1 cellular context compared by ENCODE assay signal in the genomic region with DNA sequence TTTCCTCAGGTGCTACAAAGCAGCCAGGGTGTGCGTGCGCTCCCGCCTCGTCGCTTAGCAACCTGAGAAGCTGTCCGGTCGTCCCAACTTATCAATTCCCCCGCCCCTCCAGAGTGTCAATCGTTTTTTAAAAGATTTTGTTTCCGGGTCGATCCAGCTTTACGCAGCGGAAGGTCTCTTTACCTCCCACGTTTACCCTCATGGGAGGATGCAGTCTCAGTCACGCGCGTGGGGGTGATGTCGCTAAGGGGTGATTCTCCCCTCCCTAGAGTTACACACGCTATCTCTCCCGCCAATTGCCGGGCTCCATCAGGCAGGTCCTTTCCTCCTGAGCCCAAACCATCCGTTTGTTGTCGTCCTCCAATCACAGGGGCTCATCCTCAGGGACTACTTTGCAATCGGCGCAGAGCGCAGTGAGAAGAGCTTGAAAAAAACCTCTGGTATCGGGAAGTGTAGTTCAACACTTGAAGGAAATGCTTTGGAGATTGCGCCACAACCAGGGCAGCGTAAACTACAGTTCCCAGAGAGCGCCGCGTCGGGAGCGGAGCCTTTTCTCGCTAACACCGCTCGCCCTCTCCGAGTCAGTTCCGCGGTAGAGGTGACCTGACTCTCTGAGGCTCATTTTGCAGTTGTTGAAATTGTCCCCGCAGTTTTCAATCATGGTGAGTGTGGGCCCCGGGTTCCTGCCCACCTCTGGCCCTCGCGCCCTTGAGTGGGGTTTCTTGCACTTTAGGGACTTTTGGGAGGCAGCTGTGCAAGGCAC.
TF ChIP-seq lines count a peak whose summit lies in the region.

Gene MDH1 (plus strand): TSS at position 579 of the 763 bp plus-strand sequence. CDS start 81 bp downstream, at position 660.
A gene with protein sequence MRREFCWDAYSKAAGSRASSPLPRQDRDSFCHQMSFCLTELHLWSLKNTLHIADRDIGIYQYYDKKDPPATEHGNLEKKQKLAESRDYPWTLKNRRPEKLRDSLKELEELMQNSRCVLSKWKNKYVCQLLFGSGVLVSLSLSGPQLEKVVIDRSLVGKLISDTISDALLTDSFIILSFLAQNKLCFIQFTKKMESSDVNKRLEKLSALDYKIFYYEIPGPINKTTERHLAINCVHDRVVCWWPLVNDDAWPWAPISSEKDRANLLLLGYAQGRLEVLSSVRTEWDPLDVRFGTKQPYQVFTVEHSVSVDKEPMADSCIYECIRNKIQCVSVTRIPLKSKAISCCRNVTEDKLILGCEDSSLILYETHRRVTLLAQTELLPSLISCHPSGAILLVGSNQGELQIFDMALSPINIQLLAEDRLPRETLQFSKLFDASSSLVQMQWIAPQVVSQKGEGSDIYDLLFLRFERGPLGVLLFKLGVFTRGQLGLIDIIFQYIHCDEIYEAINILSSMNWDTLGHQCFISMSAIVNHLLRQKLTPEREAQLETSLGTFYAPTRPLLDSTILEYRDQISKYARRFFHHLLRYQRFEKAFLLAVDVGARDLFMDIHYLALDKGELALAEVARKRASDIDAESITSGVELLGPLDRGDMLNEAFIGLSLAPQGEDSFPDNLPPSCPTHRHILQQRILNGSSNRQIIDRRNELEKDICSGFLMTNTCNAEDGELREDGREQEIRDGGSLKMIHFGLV (minus strand): TSS at position 93 of the 763 bp plus-strand sequence. CDS start 206 bp downstream, outside the sequence.

TF ChIP-seq in K562, 482 proteins besides CTCF, POLR2A, EP300 and RAD21 (continued from another document):
- TF ChIP-seq, protein P1, sequence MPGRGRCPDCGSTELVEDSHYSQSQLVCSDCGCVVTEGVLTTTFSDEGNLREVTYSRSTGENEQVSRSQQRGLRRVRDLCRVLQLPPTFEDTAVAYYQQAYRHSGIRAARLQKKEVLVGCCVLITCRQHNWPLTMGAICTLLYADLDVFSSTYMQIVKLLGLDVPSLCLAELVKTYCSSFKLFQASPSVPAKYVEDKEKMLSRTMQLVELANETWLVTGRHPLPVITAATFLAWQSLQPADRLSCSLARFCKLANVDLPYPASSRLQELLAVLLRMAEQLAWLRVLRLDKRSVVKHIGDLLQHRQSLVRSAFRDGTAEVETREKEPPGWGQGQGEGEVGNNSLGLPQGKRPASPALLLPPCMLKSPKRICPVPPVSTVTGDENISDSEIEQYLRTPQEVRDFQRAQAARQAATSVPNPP (IDR thresholded peaks at IDR 0.05; ENCODE audit: borderline replicate concordance, insufficient read depth, insufficient read length): no peak
- TF ChIP-seq HNRNPK (IDR thresholded peaks at IDR 0.05; ENCODE audit: low read depth, low read length, poor library complexity, severe bottlenecking) (no peak), MAZ (CRISPR knock-in tag; conservative IDR thresholded peaks at IDR 0.05 in 1 of 2, IDR thresholded peaks at IDR 0.05 in 1 of 2) (no peak; a peak in 1 of 4 replicates), ARID1B (IDR thresholded peaks at IDR 0.05) (no peak), PURB (CRISPR knock-in tag; IDR thresholded peaks at IDR 0.05; ENCODE audit: low read depth) (no peak), MCM7 (IDR thresholded peaks at IDR 0.05) (no peak), PRPF4 (IDR thresholded peaks at IDR 0.05; ENCODE audit: insufficient read depth, low read depth, low read length, poor library complexity, severe bottlenecking) (no peak), MIER1 (IDR thresholded peaks at IDR 0.05; ENCODE audit: low read depth) (no peak), ATF7 (IDR thresholded peaks at IDR 0.05) (peak; percentile 75), ZNF699 (CRISPR knock-in tag; IDR thresholded peaks at IDR 0.05; ENCODE audit: insufficient replicate concordance) (no peak), TEAD4 (IDR thresholded peaks at IDR 0.05; ENCODE audit: low read length) (no peak), TEAD4 (CRISPR knock-in tag; IDR thresholded peaks at IDR 0.05; ENCODE audit: borderline replicate concordance) (0 out of 2 replicates have a peak, but pooled peaks have one; percentile 22), ZNF212 (CRISPR knock-in tag; IDR thresholded peaks at IDR 0.05) (no peak), FOXK2 (conservative IDR thresholded peaks at IDR 0.05 in 1 of 2, IDR thresholded peaks at IDR 0.05 in 1 of 2; ENCODE audit: low read depth in 2 of 2) (peak; percentile 56 to 75; a peak in 3 of 4 replicates), PYGO2 (tag; IDR thresholded peaks at IDR 0.05) (peak; percentile 87)
- TF ChIP-seq, protein P2, sequence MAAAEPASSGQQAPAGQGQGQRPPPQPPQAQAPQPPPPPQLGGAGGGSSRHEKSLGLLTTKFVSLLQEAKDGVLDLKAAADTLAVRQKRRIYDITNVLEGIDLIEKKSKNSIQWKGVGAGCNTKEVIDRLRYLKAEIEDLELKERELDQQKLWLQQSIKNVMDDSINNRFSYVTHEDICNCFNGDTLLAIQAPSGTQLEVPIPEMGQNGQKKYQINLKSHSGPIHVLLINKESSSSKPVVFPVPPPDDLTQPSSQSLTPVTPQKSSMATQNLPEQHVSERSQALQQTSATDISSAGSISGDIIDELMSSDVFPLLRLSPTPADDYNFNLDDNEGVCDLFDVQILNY (CRISPR knock-in tag; IDR thresholded peaks at IDR 0.05): no peak
- TF ChIP-seq, protein P3, sequence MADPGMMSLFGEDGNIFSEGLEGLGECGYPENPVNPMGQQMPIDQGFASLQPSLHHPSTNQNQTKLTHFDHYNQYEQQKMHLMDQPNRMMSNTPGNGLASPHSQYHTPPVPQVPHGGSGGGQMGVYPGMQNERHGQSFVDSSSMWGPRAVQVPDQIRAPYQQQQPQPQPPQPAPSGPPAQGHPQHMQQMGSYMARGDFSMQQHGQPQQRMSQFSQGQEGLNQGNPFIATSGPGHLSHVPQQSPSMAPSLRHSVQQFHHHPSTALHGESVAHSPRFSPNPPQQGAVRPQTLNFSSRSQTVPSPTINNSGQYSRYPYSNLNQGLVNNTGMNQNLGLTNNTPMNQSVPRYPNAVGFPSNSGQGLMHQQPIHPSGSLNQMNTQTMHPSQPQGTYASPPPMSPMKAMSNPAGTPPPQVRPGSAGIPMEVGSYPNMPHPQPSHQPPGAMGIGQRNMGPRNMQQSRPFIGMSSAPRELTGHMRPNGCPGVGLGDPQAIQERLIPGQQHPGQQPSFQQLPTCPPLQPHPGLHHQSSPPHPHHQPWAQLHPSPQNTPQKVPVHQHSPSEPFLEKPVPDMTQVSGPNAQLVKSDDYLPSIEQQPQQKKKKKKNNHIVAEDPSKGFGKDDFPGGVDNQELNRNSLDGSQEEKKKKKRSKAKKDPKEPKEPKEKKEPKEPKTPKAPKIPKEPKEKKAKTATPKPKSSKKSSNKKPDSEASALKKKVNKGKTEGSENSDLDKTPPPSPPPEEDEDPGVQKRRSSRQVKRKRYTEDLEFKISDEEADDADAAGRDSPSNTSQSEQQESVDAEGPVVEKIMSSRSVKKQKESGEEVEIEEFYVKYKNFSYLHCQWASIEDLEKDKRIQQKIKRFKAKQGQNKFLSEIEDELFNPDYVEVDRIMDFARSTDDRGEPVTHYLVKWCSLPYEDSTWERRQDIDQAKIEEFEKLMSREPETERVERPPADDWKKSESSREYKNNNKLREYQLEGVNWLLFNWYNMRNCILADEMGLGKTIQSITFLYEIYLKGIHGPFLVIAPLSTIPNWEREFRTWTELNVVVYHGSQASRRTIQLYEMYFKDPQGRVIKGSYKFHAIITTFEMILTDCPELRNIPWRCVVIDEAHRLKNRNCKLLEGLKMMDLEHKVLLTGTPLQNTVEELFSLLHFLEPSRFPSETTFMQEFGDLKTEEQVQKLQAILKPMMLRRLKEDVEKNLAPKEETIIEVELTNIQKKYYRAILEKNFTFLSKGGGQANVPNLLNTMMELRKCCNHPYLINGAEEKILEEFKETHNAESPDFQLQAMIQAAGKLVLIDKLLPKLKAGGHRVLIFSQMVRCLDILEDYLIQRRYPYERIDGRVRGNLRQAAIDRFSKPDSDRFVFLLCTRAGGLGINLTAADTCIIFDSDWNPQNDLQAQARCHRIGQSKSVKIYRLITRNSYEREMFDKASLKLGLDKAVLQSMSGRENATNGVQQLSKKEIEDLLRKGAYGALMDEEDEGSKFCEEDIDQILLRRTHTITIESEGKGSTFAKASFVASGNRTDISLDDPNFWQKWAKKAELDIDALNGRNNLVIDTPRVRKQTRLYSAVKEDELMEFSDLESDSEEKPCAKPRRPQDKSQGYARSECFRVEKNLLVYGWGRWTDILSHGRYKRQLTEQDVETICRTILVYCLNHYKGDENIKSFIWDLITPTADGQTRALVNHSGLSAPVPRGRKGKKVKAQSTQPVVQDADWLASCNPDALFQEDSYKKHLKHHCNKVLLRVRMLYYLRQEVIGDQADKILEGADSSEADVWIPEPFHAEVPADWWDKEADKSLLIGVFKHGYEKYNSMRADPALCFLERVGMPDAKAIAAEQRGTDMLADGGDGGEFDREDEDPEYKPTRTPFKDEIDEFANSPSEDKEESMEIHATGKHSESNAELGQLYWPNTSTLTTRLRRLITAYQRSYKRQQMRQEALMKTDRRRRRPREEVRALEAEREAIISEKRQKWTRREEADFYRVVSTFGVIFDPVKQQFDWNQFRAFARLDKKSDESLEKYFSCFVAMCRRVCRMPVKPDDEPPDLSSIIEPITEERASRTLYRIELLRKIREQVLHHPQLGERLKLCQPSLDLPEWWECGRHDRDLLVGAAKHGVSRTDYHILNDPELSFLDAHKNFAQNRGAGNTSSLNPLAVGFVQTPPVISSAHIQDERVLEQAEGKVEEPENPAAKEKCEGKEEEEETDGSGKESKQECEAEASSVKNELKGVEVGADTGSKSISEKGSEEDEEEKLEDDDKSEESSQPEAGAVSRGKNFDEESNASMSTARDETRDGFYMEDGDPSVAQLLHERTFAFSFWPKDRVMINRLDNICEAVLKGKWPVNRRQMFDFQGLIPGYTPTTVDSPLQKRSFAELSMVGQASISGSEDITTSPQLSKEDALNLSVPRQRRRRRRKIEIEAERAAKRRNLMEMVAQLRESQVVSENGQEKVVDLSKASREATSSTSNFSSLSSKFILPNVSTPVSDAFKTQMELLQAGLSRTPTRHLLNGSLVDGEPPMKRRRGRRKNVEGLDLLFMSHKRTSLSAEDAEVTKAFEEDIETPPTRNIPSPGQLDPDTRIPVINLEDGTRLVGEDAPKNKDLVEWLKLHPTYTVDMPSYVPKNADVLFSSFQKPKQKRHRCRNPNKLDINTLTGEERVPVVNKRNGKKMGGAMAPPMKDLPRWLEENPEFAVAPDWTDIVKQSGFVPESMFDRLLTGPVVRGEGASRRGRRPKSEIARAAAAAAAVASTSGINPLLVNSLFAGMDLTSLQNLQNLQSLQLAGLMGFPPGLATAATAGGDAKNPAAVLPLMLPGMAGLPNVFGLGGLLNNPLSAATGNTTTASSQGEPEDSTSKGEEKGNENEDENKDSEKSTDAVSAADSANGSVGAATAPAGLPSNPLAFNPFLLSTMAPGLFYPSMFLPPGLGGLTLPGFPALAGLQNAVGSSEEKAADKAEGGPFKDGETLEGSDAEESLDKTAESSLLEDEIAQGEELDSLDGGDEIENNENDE (IDR thresholded peaks at IDR 0.05; ENCODE audit: low read depth, low read length): no peak
- TF ChIP-seq, protein P4, sequence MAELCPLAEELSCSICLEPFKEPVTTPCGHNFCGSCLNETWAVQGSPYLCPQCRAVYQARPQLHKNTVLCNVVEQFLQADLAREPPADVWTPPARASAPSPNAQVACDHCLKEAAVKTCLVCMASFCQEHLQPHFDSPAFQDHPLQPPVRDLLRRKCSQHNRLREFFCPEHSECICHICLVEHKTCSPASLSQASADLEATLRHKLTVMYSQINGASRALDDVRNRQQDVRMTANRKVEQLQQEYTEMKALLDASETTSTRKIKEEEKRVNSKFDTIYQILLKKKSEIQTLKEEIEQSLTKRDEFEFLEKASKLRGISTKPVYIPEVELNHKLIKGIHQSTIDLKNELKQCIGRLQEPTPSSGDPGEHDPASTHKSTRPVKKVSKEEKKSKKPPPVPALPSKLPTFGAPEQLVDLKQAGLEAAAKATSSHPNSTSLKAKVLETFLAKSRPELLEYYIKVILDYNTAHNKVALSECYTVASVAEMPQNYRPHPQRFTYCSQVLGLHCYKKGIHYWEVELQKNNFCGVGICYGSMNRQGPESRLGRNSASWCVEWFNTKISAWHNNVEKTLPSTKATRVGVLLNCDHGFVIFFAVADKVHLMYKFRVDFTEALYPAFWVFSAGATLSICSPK (IDR thresholded peaks at IDR 0.05; ENCODE audit: borderline replicate concordance): no peak
